16 cellular contexts compared by ENCODE assay signal in the genomic region with DNA sequence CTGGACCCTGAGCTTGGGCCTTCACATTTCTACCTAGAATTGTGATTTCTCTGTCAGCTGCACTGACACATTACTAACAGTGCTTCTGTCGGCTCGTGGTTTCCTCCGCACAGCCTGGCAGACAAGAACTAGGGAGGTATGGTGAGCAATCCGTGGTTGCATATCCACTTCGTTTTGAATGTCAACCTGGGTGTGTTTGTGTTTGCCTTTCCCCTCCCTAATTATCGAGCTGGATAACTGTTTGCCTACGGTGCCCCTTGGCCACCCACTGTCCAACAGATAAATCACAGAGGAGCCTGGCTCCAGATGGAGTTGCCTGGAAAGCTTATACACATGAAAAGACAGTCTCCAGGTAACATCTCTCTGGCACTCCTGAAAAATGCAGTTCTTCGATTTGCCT.
DNase-seq lines count a peak whose midpoint lies in the region; ATAC-seq, FAIRE-seq and TF ChIP-seq lines count a peak whose summit lies in the region.
"Had no signal": no experiment of that assay in that cellular context is flagged by ENCODE, and none has a peak within 500 bp of the region (broad histone marks: within the 10 kb centered on the region; RNA-seq: fewer than 3 reads in every experiment).

No MANE protein-coding gene starts in this region.

- H3F3A ChIP-seq in GM23338 (replicated peaks; ENCODE audit: low read depth): no peaks in the 10 kb centered on the region

- H3K9ac ChIP-seq in astrocyte (ENCODE audit: low read length): no peak overlapping the region
- H3K9ac ChIP-seq: neural progenitor cell had no signal

- H3K27ac ChIP-seq in GM23338 (ENCODE audit: low read depth): no peak overlapping the region
- no peak overlapping the region for H3K27ac ChIP-seq in astrocyte (ENCODE audit: low read depth, low read length)
- H3K27ac ChIP-seq: neural progenitor cell had no signal

- in situ Hi-C loops in GM13976 (cut with MboI; ENCODE audit: low sequenced_read_pairs, unreplicated experiment): no loop called here

- no peaks in the 10 kb centered on the region for H3K9me2 ChIP-seq in GM23338 (ENCODE audit: insufficient read depth)

- ATAC-seq in GM23338 (no peak), HG03469 (IDR thresholded peaks at IDR 0.05; ENCODE audit: unreplicated experiment) (no peak)
- ATAC-seq: effector memory CD8-positive, alpha-beta T cell; K562; right cardiac atrium had no signal

- H4K20me1 ChIP-seq in GM23338 (replicated peaks; ENCODE audit: insufficient read depth) (no peaks in the 10 kb centered on the region), astrocyte (ENCODE audit: insufficient read depth, low read length) (peaks cover 46% of the 10 kb centered on the region)

- H3K27me3 ChIP-seq in GM23338 (ENCODE audit: insufficient read depth): no peaks in the 10 kb centered on the region
- no peaks in the 10 kb centered on the region for H3K27me3 ChIP-seq in astrocyte (ENCODE audit: insufficient read depth, low read length)
- H3K27me3 ChIP-seq: neural progenitor cell had no signal

- H3K9me3 Mint-ChIP-seq in GM23338 (no peaks in the 10 kb centered on the region), astrocyte (ENCODE audit: unreplicated experiment) (peaks cover 2% of the 10 kb centered on the region)
- H3K9me3 Mint-ChIP-seq: effector memory CD8-positive, alpha-beta T cell; neural progenitor cell had no signal

- DNase-seq in GM23338 (ENCODE audit: low spot score): no peak
- peak; percentile 53 for DNase-seq in NCI-H2227 (lab: John Stamatoyannopoulos, UW; ENCODE audit: unreplicated experiment)
- DNase-seq in astrocyte (ENCODE audit: low read depth): peak; percentile 39
- DNase-seq in myocyte (ENCODE audit: low read depth): peak; percentile 40
- DNase-seq in activated CD4-positive, alpha-beta T cell treated with anti-CD3 and anti-CD28 coated beads for 1 hour: no peak
- no peak for DNase-seq in effector CD8-positive, alpha-beta T cell (lab: John Stamatoyannopoulos, UW)
- no peak for DNase-seq in GM13976 (ENCODE audit: low spot score)
- DNase-seq: activated CD4-positive, CD25-positive, alpha-beta regulatory T cell; activated naive CD4-positive, alpha-beta T cell treated with Interleukin-2 at 50 U/mL for 16 hours; AML-193; effector memory CD8-positive, alpha-beta T cell; right cardiac atrium had no signal

- H3K36me3 Mint-ChIP-seq in GM23338 (ENCODE audit: low read depth) (no peaks in the 10 kb centered on the region), astrocyte (ENCODE audit: low read depth, unreplicated experiment) (peaks cover 12% of the 10 kb centered on the region)

- H3K27ac Mint-ChIP-seq in GM23338 (no peak overlapping the region), astrocyte (ENCODE audit: unreplicated experiment) (peak overlapping the region; percentile 47)
- H3K27ac Mint-ChIP-seq: effector memory CD8-positive, alpha-beta T cell; neural progenitor cell had no signal

- TF ChIP-seq CTCF in GM23338 (conservative IDR thresholded peaks at IDR 0.05; ENCODE audit: low read depth in 2 of 2) (no peak), astrocyte (IDR thresholded peaks at IDR 0.05; ENCODE audit: insufficient read depth, low read depth, low read length) (no peak), GM13976 (IDR thresholded peaks at IDR 0.05; ENCODE audit: borderline replicate concordance, control extremely low read depth, extremely low read depth, insufficient read depth, missing control alignments) (no peak)

- H3K36me3 ChIP-seq in GM23338 (ENCODE audit: insufficient read depth) (no peaks in the 10 kb centered on the region), astrocyte (ENCODE audit: insufficient read depth, low read length) (no peaks in the 10 kb centered on the region)
- H3K36me3 ChIP-seq: neural progenitor cell had no signal

- 0 out of 2 replicates have a peak overlapping the region, but pooled peaks have one; percentile 43 for H2AFZ ChIP-seq in GM23338
- H2AFZ ChIP-seq in astrocyte (ENCODE audit: low read depth, low read length): no peak overlapping the region
- H2AFZ ChIP-seq: neural progenitor cell had no signal

- FAIRE-seq in astrocyte (lab: Jason Lieb, UNC): no peak
- FAIRE-seq: D721Med, K562 had no signal

- H3K79me2 ChIP-seq in GM23338 (replicated peaks; ENCODE audit: insufficient read depth) (no peaks in the 10 kb centered on the region), astrocyte (ENCODE audit: insufficient read depth, low read length) (peaks cover 14% of the 10 kb centered on the region)

- H3K4me3 Mint-ChIP-seq in GM23338 (no peak overlapping the region), astrocyte (ENCODE audit: unreplicated experiment) (no peak overlapping the region)
- H3K4me3 Mint-ChIP-seq: effector memory CD8-positive, alpha-beta T cell; neural progenitor cell had no signal

- H3K4me1 ChIP-seq in GM23338 (ENCODE audit: insufficient read depth) (no peaks in the 10 kb centered on the region), astrocyte (ENCODE audit: insufficient read depth, low read length) (peaks cover 18% of the 10 kb centered on the region)

- H3K4me2 ChIP-seq in GM23338 (no peak overlapping the region), astrocyte (ENCODE audit: low read length) (peak overlapping the region; percentile 7)
- H3K4me2 ChIP-seq: neural progenitor cell had no signal

- H3K9me3 ChIP-seq in astrocyte (ENCODE audit: insufficient read depth, low read depth, low read length): no peaks in the 10 kb centered on the region

- peaks cover 3% of the 10 kb centered on the region for H3K27me3 Mint-ChIP-seq in GM23338 (ENCODE audit: insufficient read depth, low read depth, poor library complexity)
- no peaks in the 10 kb centered on the region for H3K27me3 Mint-ChIP-seq in astrocyte (ENCODE audit: low read depth, unreplicated experiment)

- H3K4me3 ChIP-seq in GM23338: no peak overlapping the region
- H3K4me3 ChIP-seq in astrocyte (ENCODE audit: insufficient read depth, low read depth, low read length): no peak overlapping the region
- H3K4me3 ChIP-seq: K562, neural progenitor cell had no signal

- H3K4me1 Mint-ChIP-seq in GM23338 (peaks cover 13% of the 10 kb centered on the region; the same call in 2 of the 3 replicates), astrocyte (ENCODE audit: low read depth, unreplicated experiment) (peaks cover 58% of the 10 kb centered on the region)

TF ChIP-seq in GM23338, 12 proteins besides CTCF, POLR2A, EP300 and RAD21 (continues in another document):
- TF ChIP-seq NANOG (IDR thresholded peaks at IDR 0.05; ENCODE audit: borderline replicate concordance): no peak
- no peak for TF ChIP-seq STAT1 (IDR thresholded peaks at IDR 0.05; ENCODE audit: unreplicated experiment)
- TF ChIP-seq, protein P1, sequence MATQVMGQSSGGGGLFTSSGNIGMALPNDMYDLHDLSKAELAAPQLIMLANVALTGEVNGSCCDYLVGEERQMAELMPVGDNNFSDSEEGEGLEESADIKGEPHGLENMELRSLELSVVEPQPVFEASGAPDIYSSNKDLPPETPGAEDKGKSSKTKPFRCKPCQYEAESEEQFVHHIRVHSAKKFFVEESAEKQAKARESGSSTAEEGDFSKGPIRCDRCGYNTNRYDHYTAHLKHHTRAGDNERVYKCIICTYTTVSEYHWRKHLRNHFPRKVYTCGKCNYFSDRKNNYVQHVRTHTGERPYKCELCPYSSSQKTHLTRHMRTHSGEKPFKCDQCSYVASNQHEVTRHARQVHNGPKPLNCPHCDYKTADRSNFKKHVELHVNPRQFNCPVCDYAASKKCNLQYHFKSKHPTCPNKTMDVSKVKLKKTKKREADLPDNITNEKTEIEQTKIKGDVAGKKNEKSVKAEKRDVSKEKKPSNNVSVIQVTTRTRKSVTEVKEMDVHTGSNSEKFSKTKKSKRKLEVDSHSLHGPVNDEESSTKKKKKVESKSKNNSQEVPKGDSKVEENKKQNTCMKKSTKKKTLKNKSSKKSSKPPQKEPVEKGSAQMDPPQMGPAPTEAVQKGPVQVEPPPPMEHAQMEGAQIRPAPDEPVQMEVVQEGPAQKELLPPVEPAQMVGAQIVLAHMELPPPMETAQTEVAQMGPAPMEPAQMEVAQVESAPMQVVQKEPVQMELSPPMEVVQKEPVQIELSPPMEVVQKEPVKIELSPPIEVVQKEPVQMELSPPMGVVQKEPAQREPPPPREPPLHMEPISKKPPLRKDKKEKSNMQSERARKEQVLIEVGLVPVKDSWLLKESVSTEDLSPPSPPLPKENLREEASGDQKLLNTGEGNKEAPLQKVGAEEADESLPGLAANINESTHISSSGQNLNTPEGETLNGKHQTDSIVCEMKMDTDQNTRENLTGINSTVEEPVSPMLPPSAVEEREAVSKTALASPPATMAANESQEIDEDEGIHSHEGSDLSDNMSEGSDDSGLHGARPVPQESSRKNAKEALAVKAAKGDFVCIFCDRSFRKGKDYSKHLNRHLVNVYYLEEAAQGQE (IDR thresholded peaks at IDR 0.05; ENCODE audit: unreplicated experiment): no peak
- TF ChIP-seq ZNF114 (CRISPR knock-in tag; IDR thresholded peaks at IDR 0.05): no peak

Comparison
In these comparisons a context has a peak if more than half of its experiments do, and no peak if none do; other contexts are left out.
1. DNase-seq: peak in NCI-H2227 (single experiment), astrocyte (single experiment) and myocyte (single experiment); none in GM23338 (single experiment), activated CD4-positive, alpha-beta T cell treated with anti-CD3 and anti-CD28 coated beads for 1 hour (single experiment), effector CD8-positive, alpha-beta T cell (single experiment) and GM13976 (single experiment).